ENCODE assay signal across 13 cellular contexts in the genomic region with DNA sequence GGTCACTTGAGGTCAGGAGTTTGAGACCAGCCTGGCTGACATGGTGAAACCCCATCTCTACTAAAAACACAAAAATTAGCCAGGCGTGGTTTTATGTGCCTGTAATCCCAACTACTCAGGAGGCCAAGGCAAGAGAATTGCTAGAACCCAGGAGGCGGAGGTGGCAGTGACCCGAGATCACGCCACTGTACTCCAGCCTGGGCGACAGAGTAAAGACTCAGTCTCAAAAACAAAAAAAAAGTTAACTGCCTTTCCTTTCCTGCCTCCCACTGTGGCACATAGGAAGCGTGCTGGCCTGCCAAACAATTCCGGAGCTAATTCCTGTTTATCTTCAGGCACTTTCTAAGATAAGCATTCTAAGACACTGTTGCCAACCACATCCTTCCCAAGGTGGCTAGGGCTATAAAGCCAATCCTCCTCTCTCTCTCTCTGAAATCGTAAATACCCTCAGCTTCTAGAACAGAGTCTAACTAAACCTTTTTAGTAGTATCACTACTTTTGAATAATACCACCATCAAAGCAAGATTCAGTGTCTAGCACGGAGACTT. TPM values are rescaled to one million over a fixed set of nuclear protein-coding genes. Genes with fewer than 3 reads are reported as not detected.
DNase-seq lines count a peak whose midpoint lies in the region; ATAC-seq and TF ChIP-seq lines count a peak whose summit lies in the region.
"Had no signal": no experiment of that assay in that cellular context is flagged by ENCODE, and none has a peak within 500 bp of the region (broad histone marks: within the 10 kb centered on the region; RNA-seq: fewer than 3 reads in every experiment).

No MANE protein-coding gene starts in this region.

- peaks cover 16% of the 10 kb centered on the region for H3K36me3 Mint-ChIP-seq in activated naive CD8-positive, alpha-beta T cell
- H3K36me3 Mint-ChIP-seq in immature natural killer cell = peaks cover 11 to 18% (median 17%) of the 10 kb centered on the region in 3 donors

- DNase-seq in A172 (ENCODE audit: low spot score) (peak; percentile 41), immature natural killer cell (peak in 2 of 3 donors; percentile 7 to 25), NCI-H446 (lab: John Stamatoyannopoulos, UW) (no peak), GM10248 (ENCODE audit: extremely low spot score) (no peak), SKM-1 (lab: John Stamatoyannopoulos, UW; ENCODE audit: unreplicated experiment) (no peak)
- DNase-seq: cortex of kidney, hippocampal formation, NCI-H526 had no signal

- no peak for ATAC-seq in esophagus mucosa
- ATAC-seq: HCT116, SK-N-SH treated with all-trans-retinoic acid at 6 μM for 48 hours had no signal

- peak overlapping the region; percentile 89 for H3K27ac Mint-ChIP-seq in activated naive CD8-positive, alpha-beta T cell
- H3K27ac Mint-ChIP-seq in immature natural killer cell = peak overlapping the region; percentile 69 to 89 (median 85)

- TF ChIP-seq CTCF in HEK293 (tag by site-specific recombination; IDR thresholded peaks at IDR 0.05) (no peak), GM10248 (IDR thresholded peaks at IDR 0.05; ENCODE audit: control extremely low read depth, extremely low read depth, low read depth, missing control alignments) (no peak)

- no peaks in the 10 kb centered on the region for H3K27me3 Mint-ChIP-seq in activated naive CD8-positive, alpha-beta T cell
- H3K27me3 Mint-ChIP-seq in immature natural killer cell (ENCODE audit: low read depth in 3 of 3) = peaks cover 0 to 2% (median 1%) of the 10 kb centered on the region in 3 donors

- no peak overlapping the region for H3K27ac ChIP-seq in HEK293 (ENCODE audit: extremely low read depth, low read depth, low read length)

- peaks cover 61% of the 10 kb centered on the region for H3K4me1 Mint-ChIP-seq in activated naive CD8-positive, alpha-beta T cell (ENCODE audit: low read depth)
- H3K4me1 Mint-ChIP-seq in immature natural killer cell = peaks cover 37 to 64% of the 10 kb centered on the region in 2 donors

- peaks cover 11 to 29% of the 10 kb centered on the region in 2 experiments for H3K36me3 ChIP-seq in HEK293 (ENCODE audit: control insufficient read depth in 2 of 2, insufficient read depth in 1 of 2, low read length in 2 of 2)

- H3K9me3 ChIP-seq in HEK293 (ENCODE audit: control insufficient read depth, insufficient read depth, low read depth, low read length) = no peaks in the 10 kb centered on the region

- H3K4me1 ChIP-seq in HEK293 (ENCODE audit: control insufficient read depth, insufficient read depth, low read length) = 0 out of 2 replicates have a peak, but pooled peaks cover 3% of the 10 kb centered on the region

- H3K4me3 Mint-ChIP-seq in activated naive CD8-positive, alpha-beta T cell = peak overlapping the region; percentile 72
- peak overlapping the region; percentile 25 to 69 (median 67) for H3K4me3 Mint-ChIP-seq in immature natural killer cell

- CTCF ChIA-PET in HEK293 (lab: Yijun Ruan, JAX) = interaction anchor here (0.6 to 1.2 kb wide), 2 partner anchors 86 to 395 kb away, joined by 3 to 5 read pairs; no protein-coding TSS in a partner anchor
- CTCF ChIA-PET in GM10248 (lab: Yijun Ruan, JAX) = interaction anchor here (1.4 to 5.0 kb wide), 4 partner anchors 9 to 26 kb away, joined by 3 to 41 read pairs (median 22); no protein-coding TSS in a partner anchor

- POLR2A ChIA-PET in HEK293 (lab: Yijun Ruan, JAX) (no interaction called here), GM10248 (lab: Yijun Ruan, JAX) (no interaction called here)

- no peaks in the 10 kb centered on the region for H3K9me3 Mint-ChIP-seq in activated naive CD8-positive, alpha-beta T cell (ENCODE audit: low read depth)
- no peaks in the 10 kb centered on the region for H3K9me3 Mint-ChIP-seq in immature natural killer cell

- no peak overlapping the region for H3K4me3 ChIP-seq in HEK293 (ENCODE audit: low read depth, low read length)

TF ChIP-seq in HEK293, 187 proteins besides CTCF, POLR2A, EP300 and RAD21:
- TF ChIP-seq, protein P1, sequence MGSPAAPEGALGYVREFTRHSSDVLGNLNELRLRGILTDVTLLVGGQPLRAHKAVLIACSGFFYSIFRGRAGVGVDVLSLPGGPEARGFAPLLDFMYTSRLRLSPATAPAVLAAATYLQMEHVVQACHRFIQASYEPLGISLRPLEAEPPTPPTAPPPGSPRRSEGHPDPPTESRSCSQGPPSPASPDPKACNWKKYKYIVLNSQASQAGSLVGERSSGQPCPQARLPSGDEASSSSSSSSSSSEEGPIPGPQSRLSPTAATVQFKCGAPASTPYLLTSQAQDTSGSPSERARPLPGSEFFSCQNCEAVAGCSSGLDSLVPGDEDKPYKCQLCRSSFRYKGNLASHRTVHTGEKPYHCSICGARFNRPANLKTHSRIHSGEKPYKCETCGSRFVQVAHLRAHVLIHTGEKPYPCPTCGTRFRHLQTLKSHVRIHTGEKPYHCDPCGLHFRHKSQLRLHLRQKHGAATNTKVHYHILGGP (tag by site-specific recombination; IDR thresholded peaks at IDR 0.05) = peak; percentile 82; the same call in 1 of the 2 replicates
- TF ChIP-seq ZIC2 (tag by site-specific recombination; IDR thresholded peaks at IDR 0.05) = peak; percentile 67
- TF ChIP-seq ZNF202 (tag by site-specific recombination; IDR thresholded peaks at IDR 0.05; ENCODE audit: borderline replicate concordance) = no peak
- 0 out of 2 replicates have a peak, but pooled peaks have one; percentile 18 for TF ChIP-seq ZBTB17 (tag by site-specific recombination; IDR thresholded peaks at IDR 0.05)
- TF ChIP-seq, protein P2, sequence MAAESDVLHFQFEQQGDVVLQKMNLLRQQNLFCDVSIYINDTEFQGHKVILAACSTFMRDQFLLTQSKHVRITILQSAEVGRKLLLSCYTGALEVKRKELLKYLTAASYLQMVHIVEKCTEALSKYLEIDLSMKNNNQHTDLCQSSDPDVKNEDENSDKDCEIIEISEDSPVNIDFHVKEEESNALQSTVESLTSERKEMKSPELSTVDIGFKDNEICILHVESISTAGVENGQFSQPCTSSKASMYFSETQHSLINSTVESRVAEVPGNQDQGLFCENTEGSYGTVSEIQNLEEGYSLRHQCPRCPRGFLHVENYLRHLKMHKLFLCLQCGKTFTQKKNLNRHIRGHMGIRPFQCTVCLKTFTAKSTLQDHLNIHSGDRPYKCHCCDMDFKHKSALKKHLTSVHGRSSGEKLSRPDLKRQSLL (tag by site-specific recombination; IDR thresholded peaks at IDR 0.05) = no peak
- TF ChIP-seq ZNF133 (tag by site-specific recombination; IDR thresholded peaks at IDR 0.05) = no peak
- no peak for TF ChIP-seq ZNF416 (tag by site-specific recombination; IDR thresholded peaks at IDR 0.05)
- TF ChIP-seq ZNF600 (tag by site-specific recombination; IDR thresholded peaks at IDR 0.05) = peak; percentile 87
- no peak for TF ChIP-seq KLF8 (tag by site-specific recombination; IDR thresholded peaks at IDR 0.05)
- TF ChIP-seq, protein P3, sequence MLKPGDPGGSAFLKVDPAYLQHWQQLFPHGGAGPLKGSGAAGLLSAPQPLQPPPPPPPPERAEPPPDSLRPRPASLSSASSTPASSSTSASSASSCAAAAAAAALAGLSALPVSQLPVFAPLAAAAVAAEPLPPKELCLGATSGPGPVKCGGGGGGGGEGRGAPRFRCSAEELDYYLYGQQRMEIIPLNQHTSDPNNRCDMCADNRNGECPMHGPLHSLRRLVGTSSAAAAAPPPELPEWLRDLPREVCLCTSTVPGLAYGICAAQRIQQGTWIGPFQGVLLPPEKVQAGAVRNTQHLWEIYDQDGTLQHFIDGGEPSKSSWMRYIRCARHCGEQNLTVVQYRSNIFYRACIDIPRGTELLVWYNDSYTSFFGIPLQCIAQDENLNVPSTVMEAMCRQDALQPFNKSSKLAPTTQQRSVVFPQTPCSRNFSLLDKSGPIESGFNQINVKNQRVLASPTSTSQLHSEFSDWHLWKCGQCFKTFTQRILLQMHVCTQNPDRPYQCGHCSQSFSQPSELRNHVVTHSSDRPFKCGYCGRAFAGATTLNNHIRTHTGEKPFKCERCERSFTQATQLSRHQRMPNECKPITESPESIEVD (tag by site-specific recombination; IDR thresholded peaks at IDR 0.05) = peak; percentile 66
- peak; percentile 81 for TF ChIP-seq GLIS1 (tag by site-specific recombination; IDR thresholded peaks at IDR 0.05)
TF ChIP-seq in HEK293: peak in this region for 6.

RNA-seq across cellular contexts. Expression of gene SLC25A30, which starts 21.6 kb away (rescaled TPM):
- total RNA-seq in A172 (2014; rRNA removed; shearing (Covaris generic)) = 3.1 and 5.0 TPM in 2 replicates
- polyA plus RNA-seq in immature natural killer cell = 1 to 10 TPM in 2 of 3 donors, under 1 TPM in 1; 0.77 to 2.0 (median 1.5) TPM
- total RNA-seq in esophagus mucosa = 7.3 TPM

RNA-seq across cellular contexts. Expression of gene TPT1, which starts 55.6 kb away (rescaled TPM):
- total RNA-seq in A172 (2014; rRNA removed; shearing (Covaris generic)) = 1,498 and 1,612 TPM in 2 replicates
- 1,000 to 10,000 TPM; 1,111 to 3,245 (median 1,774) TPM for polyA plus RNA-seq in immature natural killer cell
- 4,303 TPM for total RNA-seq in esophagus mucosa

Comparison
In these comparisons a context has a peak if more than half of its experiments do, and no peak if none do; other contexts are left out.
1. DNase-seq: peak in A172 (single experiment) and immature natural killer cell (2 of 3); none in NCI-H446 (0 of 2), GM10248 (single experiment) and SKM-1 (single experiment).